ENCODE assay signal across 8 cellular contexts in genomic region chr17:29116652-29117439, GRCh38.
A peak's percentile ranks its signal among the peaks of the same experiment; 100 is the strongest.
DNase-seq lines count a peak whose midpoint lies in the region; ATAC-seq, FAIRE-seq and TF ChIP-seq lines count a peak whose summit lies in the region.

No MANE protein-coding gene starts in this region.

- DNase-seq in NCI-H460 (ENCODE audit: extremely low read depth, low read depth) (peak; percentile 61), HepG2 (ENCODE audit: low spot score) (peak; percentile 18)
- peak; percentile 92 for DNase-seq in activated CD4-positive, alpha-beta T cell treated with anti-CD3 and anti-CD28 coated beads, Interleukin-2, amount 10 ng/mL, durations not matched to agents 24 days and 14 days
- DNase-seq in stimulated activated CD4-positive, alpha-beta T cell treated with anti-CD3 and anti-CD28 coated beads, TNF-alpha, amount 100 ng/mL, for 24 hours (ENCODE audit: low read depth in 3 of 3), result peak; percentile 65 to 77 (median 67)

- in situ Hi-C loops in HepG2 (cut with HindIII; ENCODE audit: extremely low pct_ligation_motif_present, low pct_unique_long_range_greater_than_20kb), result loop anchor here (25.0 kb wide), 1 partner anchor 380 kb away; the partner anchor contains the start of genes NEK8, TLCD1 and TRAF4

- no peak overlapping the region for H3K27ac Mint-ChIP-seq in activated CD4-positive, alpha-beta T cell treated with anti-CD3 and anti-CD28 coated beads, Interleukin-2, amount 10 ng/mL, durations not matched to agents 24 days and 14 days

- H3K36me3 ChIP-seq in HepG2 (replicated peaks in 1 of 2; ENCODE audit: control insufficient read depth in 1 of 2, insufficient read depth in 2 of 2, low read length in 2 of 2), result peaks cover 54 to 69% of the 10 kb centered on the region in 2 experiments

- H3K36me3 Mint-ChIP-seq in activated CD4-positive, alpha-beta T cell treated with anti-CD3 and anti-CD28 coated beads, Interleukin-2, amount 10 ng/mL, durations not matched to agents 24 days and 14 days (ENCODE audit: low read depth), result peaks cover 32% of the 10 kb centered on the region

- H3K9me3 ChIP-seq in HepG2 (ENCODE audit: low read length), result no peaks in the 10 kb centered on the region

- no peak overlapping the region for H3K4me3 Mint-ChIP-seq in activated CD4-positive, alpha-beta T cell treated with anti-CD3 and anti-CD28 coated beads, Interleukin-2, amount 10 ng/mL, durations not matched to agents 24 days and 14 days

- 77% methylated on average over 22 of the region's 25 CpGs for WGBS in HepG2 (ENCODE audit: low lambda C conversion rate)

- ATAC-seq in HepG2 (peak; percentile 57), GM21360 (IDR thresholded peaks at IDR 0.05; ENCODE audit: unreplicated experiment) (no peak)

- H3K27ac ChIP-seq in 22Rv1 (no peak overlapping the region), cingulate gyrus (ENCODE audit: low read depth, low read length) (peak overlapping the region; percentile 72), HepG2 (ENCODE audit: extremely low read length, insufficient read depth, low read length) (no peak overlapping the region)

- intact Hi-C loops in activated CD4-positive, alpha-beta T cell treated with anti-CD3 and anti-CD28 coated beads, Interleukin-2, amount 10 ng/mL, durations not matched to agents 24 days and 14 days (cut with micrococcal nuclease), result loop anchor here (1.0 to 10.0 kb wide), 3 partner anchors 152 to 472 kb away; partner anchors contain the start of genes BLTP2 and TLCD1
- intact Hi-C loops in HepG2 (cut with micrococcal nuclease; ENCODE audit: unreplicated experiment), result loop anchor here (2.0 kb wide), 1 partner anchor 152 kb away; no protein-coding TSS in a partner anchor

- TF ChIP-seq CTCF in 22Rv1 (IDR thresholded peaks at IDR 0.05) (peak; percentile 95), GM12873 (IDR thresholded peaks at IDR 0.05; ENCODE audit: insufficient read depth, low read depth, low read length, missing control alignments) (peak; percentile 95), HepG2 (CRISPR knock-in tag; IDR thresholded peaks at IDR 0.05) (peak; percentile 94)

- TF ChIP-seq EP300 in HepG2 (IDR thresholded peaks at IDR 0.05; ENCODE audit: low read depth in 2 of 2, low read length in 2 of 2) (no peak), HepG2 (CRISPR knock-in tag; IDR thresholded peaks at IDR 0.05; ENCODE audit: borderline replicate concordance) (no peak)

- POLR2A ChIA-PET in HepG2 (lab: Yijun Ruan, JAX), result interaction anchor here (0.6 to 1.5 kb wide), 4 partner anchors 74 to 165 kb away, joined by 3 to 4 read pairs (median 4); partner anchors contain the start of genes PHF12 and PIPOX

- no peak overlapping the region for H3K9ac ChIP-seq in HepG2 (ENCODE audit: insufficient read depth, low read depth, low read length)

- no peak for TF ChIP-seq POLR2A in HepG2 (IDR thresholded peaks at IDR 0.05; ENCODE audit: insufficient read depth in 1 of 2, low read depth in 2 of 2, low read length in 2 of 2)

- H3K4me1 ChIP-seq in HepG2 (ENCODE audit: insufficient read depth, low read length), result no peaks in the 10 kb centered on the region

- no peak overlapping the region for H2AFZ ChIP-seq in HepG2 (ENCODE audit: low read length)

- TF ChIP-seq RAD21 in HepG2 (CRISPR knock-in tag; IDR thresholded peaks at IDR 0.05), result peak; percentile 58; the same call in 1 of the 2 replicates

- H3K9me3 Mint-ChIP-seq in activated CD4-positive, alpha-beta T cell treated with anti-CD3 and anti-CD28 coated beads, Interleukin-2, amount 10 ng/mL, durations not matched to agents 24 days and 14 days, result no peaks in the 10 kb centered on the region

- CTCF ChIA-PET in HepG2 (lab: Yijun Ruan, JAX; ENCODE audit: low intra/inter-chr PET ratio, low total read pairs), result interaction anchor here (3.2 kb wide), 1 partner anchor 151 kb away, joined by 21 read pairs; no protein-coding TSS in a partner anchor

- no TSS peak for BruUV-seq in HepG2 (replicated peaks; lab: Mats Ljungman, UMichigan)

- H4K20me1 ChIP-seq in HepG2 (ENCODE audit: insufficient read depth, low read length), result peaks cover 6% of the 10 kb centered on the region; the same call in 1 of the 2 replicates

- no peaks in the 10 kb centered on the region for H3K79me2 ChIP-seq in HepG2 (ENCODE audit: insufficient read depth, low read length)

- H3K4me3 ChIP-seq in HepG2 (replicated peaks in 1 of 3; ENCODE audit: insufficient read depth in 1 of 3, low read depth in 2 of 3, low read length in 3 of 3), result no peak overlapping the region

- H3K27me3 Mint-ChIP-seq in activated CD4-positive, alpha-beta T cell treated with anti-CD3 and anti-CD28 coated beads, Interleukin-2, amount 10 ng/mL, durations not matched to agents 24 days and 14 days, result no peaks in the 10 kb centered on the region

- no peaks in the 10 kb centered on the region for H3K27me3 ChIP-seq in HepG2 (ENCODE audit: control insufficient read depth in 1 of 2, insufficient read depth in 2 of 2, low read length in 2 of 2)

- H3K4me1 Mint-ChIP-seq in activated CD4-positive, alpha-beta T cell treated with anti-CD3 and anti-CD28 coated beads, Interleukin-2, amount 10 ng/mL, durations not matched to agents 24 days and 14 days, result peaks cover 8% of the 10 kb centered on the region

- FAIRE-seq in HepG2 (lab: Jason Lieb, UNC), result peak; percentile 48

- H3K4me2 ChIP-seq in HepG2 (ENCODE audit: low read depth, low read length), result no peak overlapping the region

TF ChIP-seq in HepG2, 621 proteins besides CTCF, POLR2A, EP300 and RAD21 (continues in another document):
- TF ChIP-seq ZBTB38 (CRISPR knock-in tag; IDR thresholded peaks at IDR 0.05), result 0 out of 2 replicates have a peak, but pooled peaks have one; percentile 43
- peak; percentile 26; the same call in 1 of the 2 replicates for TF ChIP-seq SMC3 (IDR thresholded peaks at IDR 0.05; ENCODE audit: low read length)
- no peak for TF ChIP-seq TRIM22 (IDR thresholded peaks at IDR 0.05)
- TF ChIP-seq PCBP1 (IDR thresholded peaks at IDR 0.05; ENCODE audit: borderline replicate concordance, low read depth, low read length), result no peak
- TF ChIP-seq, protein P1, sequence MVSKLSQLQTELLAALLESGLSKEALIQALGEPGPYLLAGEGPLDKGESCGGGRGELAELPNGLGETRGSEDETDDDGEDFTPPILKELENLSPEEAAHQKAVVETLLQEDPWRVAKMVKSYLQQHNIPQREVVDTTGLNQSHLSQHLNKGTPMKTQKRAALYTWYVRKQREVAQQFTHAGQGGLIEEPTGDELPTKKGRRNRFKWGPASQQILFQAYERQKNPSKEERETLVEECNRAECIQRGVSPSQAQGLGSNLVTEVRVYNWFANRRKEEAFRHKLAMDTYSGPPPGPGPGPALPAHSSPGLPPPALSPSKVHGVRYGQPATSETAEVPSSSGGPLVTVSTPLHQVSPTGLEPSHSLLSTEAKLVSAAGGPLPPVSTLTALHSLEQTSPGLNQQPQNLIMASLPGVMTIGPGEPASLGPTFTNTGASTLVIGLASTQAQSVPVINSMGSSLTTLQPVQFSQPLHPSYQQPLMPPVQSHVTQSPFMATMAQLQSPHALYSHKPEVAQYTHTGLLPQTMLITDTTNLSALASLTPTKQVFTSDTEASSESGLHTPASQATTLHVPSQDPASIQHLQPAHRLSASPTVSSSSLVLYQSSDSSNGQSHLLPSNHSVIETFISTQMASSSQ (IDR thresholded peaks at IDR 0.05; ENCODE audit: low read depth), result no peak
- TF ChIP-seq, protein P1 (CRISPR knock-in tag; IDR thresholded peaks at IDR 0.05; ENCODE audit: borderline replicate concordance), result no peak
- no peak for TF ChIP-seq MXD3 (CRISPR knock-in tag; IDR thresholded peaks at IDR 0.05)

Comparison
In these comparisons a context has a peak if more than half of its experiments do, and no peak if none do; other contexts are left out.
1. DNase-seq: peak in every context shown above with its lines; median percentile 92 in activated CD4-positive, alpha-beta T cell treated with anti-CD3 and anti-CD28 coated beads, Interleukin-2, amount 10 ng/mL, durations not matched to agents 24 days and 14 days; 67 in stimulated activated CD4-positive, alpha-beta T cell treated with anti-CD3 and anti-CD28 coated beads, TNF-alpha, amount 100 ng/mL, for 24 hours; 61 in NCI-H460; 18 in HepG2.